Comparison of ENCODE assay signal across 8 cellular contexts in the genomic region with DNA sequence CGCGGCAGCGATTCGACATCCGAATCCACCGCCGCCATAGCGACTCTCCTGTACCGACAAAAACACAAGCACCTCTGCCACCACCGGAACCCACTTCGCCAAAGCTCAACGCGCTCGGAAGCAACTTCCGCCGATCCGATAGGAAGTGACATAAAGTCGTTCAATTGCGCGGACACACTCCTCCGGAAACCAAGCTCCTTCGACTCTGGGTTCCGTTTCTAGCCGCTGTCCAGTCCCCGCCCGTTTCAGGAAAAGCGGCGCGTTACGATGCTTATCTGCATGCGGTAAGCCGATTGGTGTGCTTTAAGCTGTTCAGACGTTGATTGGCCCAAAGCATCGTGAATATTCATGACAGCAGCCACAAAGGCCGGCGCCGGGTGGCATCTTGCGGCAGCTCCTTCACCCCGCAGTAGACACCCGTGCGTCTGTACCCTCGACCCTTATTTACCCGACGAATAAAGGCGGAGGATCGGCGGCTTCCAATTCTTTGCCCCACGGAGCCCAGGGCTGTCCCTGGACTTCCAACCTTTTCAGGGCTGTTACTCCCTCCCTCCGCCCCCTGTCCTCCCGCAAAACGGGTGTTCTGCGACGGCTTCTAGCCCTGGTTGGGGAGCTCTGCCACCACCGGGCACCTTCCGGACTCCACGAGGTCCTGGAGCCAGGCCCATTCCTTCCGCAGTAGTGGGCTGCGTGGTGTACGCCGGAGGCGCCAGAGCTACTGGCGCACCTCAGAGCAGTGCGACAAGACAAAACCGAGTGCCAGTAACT. TPM values are rescaled to one million over a fixed set of nuclear protein-coding genes. Genes with fewer than 3 reads are reported as not detected.
DNase-seq lines count a peak whose midpoint lies in the region; ATAC-seq and TF ChIP-seq lines count a peak whose summit lies in the region.

A gene with protein sequence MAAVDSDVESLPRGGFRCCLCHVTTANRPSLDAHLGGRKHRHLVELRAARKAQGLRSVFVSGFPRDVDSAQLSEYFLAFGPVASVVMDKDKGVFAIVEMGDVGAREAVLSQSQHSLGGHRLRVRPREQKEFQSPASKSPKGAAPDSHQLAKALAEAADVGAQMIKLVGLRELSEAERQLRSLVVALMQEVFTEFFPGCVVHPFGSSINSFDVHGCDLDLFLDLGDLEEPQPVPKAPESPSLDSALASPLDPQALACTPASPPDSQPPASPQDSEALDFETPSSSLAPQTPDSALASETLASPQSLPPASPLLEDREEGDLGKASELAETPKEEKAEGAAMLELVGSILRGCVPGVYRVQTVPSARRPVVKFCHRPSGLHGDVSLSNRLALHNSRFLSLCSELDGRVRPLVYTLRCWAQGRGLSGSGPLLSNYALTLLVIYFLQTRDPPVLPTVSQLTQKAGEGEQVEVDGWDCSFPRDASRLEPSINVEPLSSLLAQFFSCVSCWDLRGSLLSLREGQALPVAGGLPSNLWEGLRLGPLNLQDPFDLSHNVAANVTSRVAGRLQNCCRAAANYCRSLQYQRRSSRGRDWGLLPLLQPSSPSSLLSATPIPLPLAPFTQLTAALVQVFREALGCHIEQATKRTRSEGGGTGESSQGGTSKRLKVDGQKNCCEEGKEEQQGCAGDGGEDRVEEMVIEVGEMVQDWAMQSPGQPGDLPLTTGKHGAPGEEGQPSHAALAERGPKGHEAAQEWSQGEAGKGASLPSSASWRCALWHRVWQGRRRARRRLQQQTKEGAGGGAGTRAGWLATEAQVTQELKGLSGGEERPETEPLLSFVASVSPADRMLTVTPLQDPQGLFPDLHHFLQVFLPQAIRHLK (minus strand): TSS at position 76 of the 768 bp plus-strand sequence. CDS start 38 bp downstream, at position 38.

- POLR2A ChIA-PET in CD8-positive, alpha-beta T cell (lab: Charles Lee), result interaction anchor here (0.7 to 4.8 kb wide), 48 partner anchors 9 to 1726 kb away, joined by 3 to 116 read pairs (median 7); a partner anchor contains a TSS

- H3K36me3 ChIP-seq in CD8-positive, alpha-beta T cell (ENCODE audit: insufficient read depth, low read length), result peaks cover 36% of the 10 kb centered on the region
- H3K36me3 ChIP-seq in lung (ENCODE audit: control insufficient read depth in 2 of 2, insufficient read depth in 2 of 2, low read length in 2 of 2), result peaks cover 26 to 40% of the 10 kb centered on the region in 2 donors

- peak within 1 kb of the TSS; percentile 72 for H3K4me3 ChIP-seq in CD8-positive, alpha-beta T cell (ENCODE audit: low read depth, low read length)
- H3K4me3 ChIP-seq in lung, result peak within 1 kb of the TSS; percentile 85

- no peaks in the 10 kb centered on the region for H3K9me3 Mint-ChIP-seq in CD8-positive, alpha-beta T cell

- no peaks in the 10 kb centered on the region for H3K27me3 Mint-ChIP-seq in CD8-positive, alpha-beta T cell (ENCODE audit: low read depth)

- peak within 1 kb of the TSS; percentile 93 for H3K27ac ChIP-seq in CD8-positive, alpha-beta T cell (ENCODE audit: low read depth, low read length)
- H3K27ac ChIP-seq in lung (ENCODE audit: low read depth in 1 of 2, low read length in 1 of 2), result peak within 1 kb of the TSS; percentile 87 to 97

- CTCF ChIA-PET in CD8-positive, alpha-beta T cell (lab: Charles Lee), result interaction anchor here (0.8 to 5.1 kb wide), 32 partner anchors 8 to 289 kb away, joined by 3 to 71 read pairs (median 5); a partner anchor contains a TSS

- H3K27me3 ChIP-seq in CD8-positive, alpha-beta T cell (ENCODE audit: insufficient read depth, low read length), result no peaks in the 10 kb centered on the region
- H3K27me3 ChIP-seq in lung (ENCODE audit: control insufficient read depth, insufficient read depth), result no peaks in the 10 kb centered on the region

- intact Hi-C loops in CD8-positive, alpha-beta T cell (cut with DNase I, micrococcal nuclease), result loop anchor here (1.0 to 10.0 kb wide), 21 partner anchors 8 to 290 kb away; a partner anchor contains a TSS

- DNase-seq in CD8-positive, alpha-beta T cell, result peak; percentile 92 to 97 (median 95)
- peak; percentile 99 for DNase-seq in HS-27A (ENCODE audit: low read depth)
- peak; percentile 93 for DNase-seq in NK-92 (lab: John Stamatoyannopoulos, UW; ENCODE audit: unreplicated experiment)
- peak; percentile 85 to 95 for DNase-seq in activated CD8-positive, alpha-beta memory T cell treated with anti-CD3 and anti-CD28 coated beads for 1 hour (ENCODE audit: extremely low read depth in 1 of 2, low read depth in 1 of 2)
- DNase-seq in effector CD8-positive, alpha-beta T cell (lab: John Stamatoyannopoulos, UW), result peak; percentile 93
- DNase-seq in lung (ENCODE audit: low spot score), result peak; percentile 97
- peak; percentile 77 to 93 (median 92) for DNase-seq in stimulated activated CD4-positive, alpha-beta T cell treated with anti-CD3 and anti-CD28 coated beads, TNF-alpha, amount 100 ng/mL, for 4 hours (ENCODE audit: low read depth in 3 of 3)

- peak within 1 kb of the TSS; percentile 95 for H3K4me3 Mint-ChIP-seq in CD8-positive, alpha-beta T cell

- H3K4me1 Mint-ChIP-seq in CD8-positive, alpha-beta T cell (ENCODE audit: low read depth), result peaks cover 48% of the 10 kb centered on the region

- peaks cover 63% of the 10 kb centered on the region for H3K36me3 Mint-ChIP-seq in CD8-positive, alpha-beta T cell

- peak; percentile 87 for ATAC-seq in CD8-positive, alpha-beta T cell
- ATAC-seq in GM19467 (IDR thresholded peaks at IDR 0.05; ENCODE audit: unreplicated experiment) (peak; percentile 78), lung (ENCODE audit: insufficient read depth, low FRiP score) (peak; percentile 97)

- no peaks in the 10 kb centered on the region for H3K9me3 ChIP-seq in CD8-positive, alpha-beta T cell (ENCODE audit: low read length)
- no peaks in the 10 kb centered on the region for H3K9me3 ChIP-seq in lung (ENCODE audit: control insufficient read depth in 2 of 2, insufficient read depth in 1 of 2, low read length in 1 of 2)

- 0% methylated on average over 64 of the region's 64 CpGs for whole genome bisulfite sequencing in lung, 2 donors

- peaks cover 32% of the 10 kb centered on the region for H3K4me1 ChIP-seq in CD8-positive, alpha-beta T cell (ENCODE audit: insufficient read depth, low read length)
- H3K4me1 ChIP-seq in lung (ENCODE audit: control insufficient read depth in 2 of 2, insufficient read depth in 2 of 2, low read length in 2 of 2), result peaks cover 0 to 4% of the 10 kb centered on the region in 2 donors

- TF ChIP-seq CTCF in CD8-positive, alpha-beta T cell (IDR thresholded peaks at IDR 0.05), result no peak
- no peak for TF ChIP-seq CTCF in lung (IDR thresholded peaks at IDR 0.05; ENCODE audit: control extremely low read depth, extremely low read depth)

- peak within 1 kb of the TSS; percentile 98 for H3K27ac Mint-ChIP-seq in CD8-positive, alpha-beta T cell

RNA-seq across cellular contexts. Expression of the gene that starts here (rescaled TPM):
- 10 to 100 TPM; 15.3 to 17.7 TPM for total RNA-seq in CD8-positive, alpha-beta T cell
- 10 to 100 TPM; 10.8 to 19.4 TPM for total RNA-seq in lung
- polyA plus RNA-seq in lung, result 10 to 100 TPM; 15.2 to 21.9 TPM

Comparison
In these comparisons a context has a peak if more than half of its experiments do, and no peak if none do; other contexts are left out.
1. Peak in every context shown above with its lines: DNase-seq, ATAC-seq, H3K4me3 ChIP-seq and H3K27ac ChIP-seq.